In genomic region chr19:15304140-15304705, GRCh38 we compare ENCODE assay signal across 10 cellular contexts. TPM values are rescaled to one million over a fixed set of nuclear protein-coding genes. Genes with fewer than 3 reads are reported as not detected.
A peak's percentile ranks its signal among the peaks of the same experiment; 100 is the strongest.
DNase-seq lines count a peak whose midpoint lies in the region; ATAC-seq and TF ChIP-seq lines count a peak whose summit lies in the region.
"Had no signal": no experiment of that assay in that cellular context is flagged by ENCODE, and none has a peak within 500 bp of the region (broad histone marks: within the 10 kb centered on the region; RNA-seq: fewer than 3 reads in every experiment).

No MANE protein-coding gene starts in this region.

- ATAC-seq in activated CD4-positive, CD25-positive, alpha-beta regulatory T cell treated with anti-CD3 and anti-CD28 coated beads, Interleukin-2, amount 50 U/mL, for 24 hours, result peak; percentile 13 to 39
- ATAC-seq in activated B cell treated with CpG ODN at 0.5 μM for 24 hours (ENCODE audit: low read depth) (no peak), heart right ventricle (peak; percentile 52 to 86 (median 80)), GM21447 (IDR thresholded peaks at IDR 0.05; ENCODE audit: unreplicated experiment) (no peak)
- ATAC-seq in stimulated activated memory B cell treated with anti-CD40 and anti-IgM and Interleukin-4, amounts not matched to agents 10 μg/mL and 1 μg/mL and 100 μg/mL, for 72 hours, result no peak

- TF ChIP-seq CTCF in activated B cell treated with CpG ODN at 0.5 μM for 24 hours (IDR thresholded peaks at IDR 0.05), result no peak
- no peak for TF ChIP-seq CTCF in heart right ventricle (IDR thresholded peaks at IDR 0.05)

- peaks cover 2% of the 10 kb centered on the region for H3K36me3 Mint-ChIP-seq in activated B cell treated with CpG ODN at 0.5 μM for 24 hours (ENCODE audit: low read depth)
- H3K36me3 Mint-ChIP-seq in stimulated activated memory B cell treated with anti-CD40 and anti-IgM and Interleukin-4, amounts not matched to agents 10 μg/mL and 1 μg/mL and 100 μg/mL, for 72 hours, result peaks cover 5% of the 10 kb centered on the region

- peaks cover 15 to 91% (median 85%) of the 10 kb centered on the region in 9 donors for H3K4me1 ChIP-seq in heart right ventricle

- no peaks in the 10 kb centered on the region for H3K36me3 ChIP-seq in heart right ventricle

- POLR2A ChIA-PET in activated B cell treated with CpG ODN at 0.5 μM for 24 hours (lab: Charles Lee), result interaction anchor here (0.5 to 1.0 kb wide), 2 partner anchors 16 to 182 kb away, joined by 3 read pairs; no protein-coding TSS in a partner anchor

- no peaks in the 10 kb centered on the region for H3K27me3 ChIP-seq in heart right ventricle

- peak overlapping the region; percentile 71 for H3K27ac Mint-ChIP-seq in activated B cell treated with CpG ODN at 0.5 μM for 24 hours
- no peak overlapping the region for H3K27ac Mint-ChIP-seq in stimulated activated memory B cell treated with anti-CD40 and anti-IgM and Interleukin-4, amounts not matched to agents 10 μg/mL and 1 μg/mL and 100 μg/mL, for 72 hours

- CTCF ChIA-PET in activated B cell treated with CpG ODN at 0.5 μM for 24 hours (lab: Charles Lee), result no interaction called here

- no peak overlapping the region for H3K4me3 ChIP-seq in heart right ventricle

- H3K4me3 Mint-ChIP-seq in activated B cell treated with CpG ODN at 0.5 μM for 24 hours, result no peak overlapping the region
- H3K4me3 Mint-ChIP-seq in stimulated activated memory B cell treated with anti-CD40 and anti-IgM and Interleukin-4, amounts not matched to agents 10 μg/mL and 1 μg/mL and 100 μg/mL, for 72 hours, result peak overlapping the region; percentile 29

- DNase-seq in activated CD4-positive, CD25-positive, alpha-beta regulatory T cell treated with anti-CD3 and anti-CD28 coated beads, Interleukin-2, amount 50 U/mL, for 72 hours, result no peak
- DNase-seq in activated B cell treated with CpG ODN at 0.5 μM for 24 hours, result no peak
- peak; percentile 39 to 57 for DNase-seq in heart right ventricle
- no peak for DNase-seq in kidney tubule cell (ENCODE audit: low spot score)
- DNase-seq in NCI-H128 (lab: John Stamatoyannopoulos, UW; ENCODE audit: unreplicated experiment), result no peak
- DNase-seq: erythroblast, NCI-H2171 had no signal

- H3K27me3 Mint-ChIP-seq in activated B cell treated with CpG ODN at 0.5 μM for 24 hours, result no peaks in the 10 kb centered on the region
- H3K27me3 Mint-ChIP-seq in stimulated activated memory B cell treated with anti-CD40 and anti-IgM and Interleukin-4, amounts not matched to agents 10 μg/mL and 1 μg/mL and 100 μg/mL, for 72 hours, result no peaks in the 10 kb centered on the region

- peaks cover 0 to 10% (median 0%) of the 10 kb centered on the region in 11 donors for H3K9me3 ChIP-seq in heart right ventricle

- H3K27ac ChIP-seq in heart right ventricle, result peak overlapping the region in 2 of 10 donors; percentile 6 to 49

- 31 to 45% methylated on average over 10 of the region's 10 CpGs for WGBS in heart right ventricle, 2 donors

- no peaks in the 10 kb centered on the region for H3K9me3 Mint-ChIP-seq in activated B cell treated with CpG ODN at 0.5 μM for 24 hours
- H3K9me3 Mint-ChIP-seq in stimulated activated memory B cell treated with anti-CD40 and anti-IgM and Interleukin-4, amounts not matched to agents 10 μg/mL and 1 μg/mL and 100 μg/mL, for 72 hours, result no peaks in the 10 kb centered on the region

- intact Hi-C loops in activated B cell treated with CpG ODN at 0.5 μM for 24 hours (cut with micrococcal nuclease) (no loop called here), heart right ventricle (cut with DNase I) (no loop called here)

- peaks cover 89% of the 10 kb centered on the region for H3K4me1 Mint-ChIP-seq in activated B cell treated with CpG ODN at 0.5 μM for 24 hours
- peaks cover 85% of the 10 kb centered on the region for H3K4me1 Mint-ChIP-seq in stimulated activated memory B cell treated with anti-CD40 and anti-IgM and Interleukin-4, amounts not matched to agents 10 μg/mL and 1 μg/mL and 100 μg/mL, for 72 hours

RNA-seq across cellular contexts. Expression of gene BRD4, which starts 28.1 kb away (rescaled TPM):
- 144 and 164 TPM in 2 replicates for total RNA-seq in activated B cell treated with CpG ODN at 0.5 μM for 24 hours
- 10 to 100 TPM; 51.6 to 85.1 (median 54.7) TPM for total RNA-seq in heart right ventricle
- 10 to 100 TPM; 31.2 to 34.8 TPM for polyA plus RNA-seq in heart right ventricle

Comparison
In these comparisons a context has a peak if more than half of its experiments do, and no peak if none do; other contexts are left out.
1. ATAC-seq: peak in activated CD4-positive, CD25-positive, alpha-beta regulatory T cell treated with anti-CD3 and anti-CD28 coated beads, Interleukin-2, amount 50 U/mL, for 24 hours (2 of 2) and heart right ventricle (8 of 8); none in activated B cell treated with CpG ODN at 0.5 μM for 24 hours (single experiment), stimulated activated memory B cell treated with anti-CD40 and anti-IgM and Interleukin-4, amounts not matched to agents 10 μg/mL and 1 μg/mL and 100 μg/mL, for 72 hours (single experiment) and GM21447 (single experiment).
2. DNase-seq: peak in heart right ventricle (2 of 2); none in activated CD4-positive, CD25-positive, alpha-beta regulatory T cell treated with anti-CD3 and anti-CD28 coated beads, Interleukin-2, amount 50 U/mL, for 72 hours (single experiment), activated B cell treated with CpG ODN at 0.5 μM for 24 hours (single experiment), kidney tubule cell (single experiment) and NCI-H128 (single experiment).